ENCODE assay signal across 8 cellular contexts in the genomic region with DNA sequence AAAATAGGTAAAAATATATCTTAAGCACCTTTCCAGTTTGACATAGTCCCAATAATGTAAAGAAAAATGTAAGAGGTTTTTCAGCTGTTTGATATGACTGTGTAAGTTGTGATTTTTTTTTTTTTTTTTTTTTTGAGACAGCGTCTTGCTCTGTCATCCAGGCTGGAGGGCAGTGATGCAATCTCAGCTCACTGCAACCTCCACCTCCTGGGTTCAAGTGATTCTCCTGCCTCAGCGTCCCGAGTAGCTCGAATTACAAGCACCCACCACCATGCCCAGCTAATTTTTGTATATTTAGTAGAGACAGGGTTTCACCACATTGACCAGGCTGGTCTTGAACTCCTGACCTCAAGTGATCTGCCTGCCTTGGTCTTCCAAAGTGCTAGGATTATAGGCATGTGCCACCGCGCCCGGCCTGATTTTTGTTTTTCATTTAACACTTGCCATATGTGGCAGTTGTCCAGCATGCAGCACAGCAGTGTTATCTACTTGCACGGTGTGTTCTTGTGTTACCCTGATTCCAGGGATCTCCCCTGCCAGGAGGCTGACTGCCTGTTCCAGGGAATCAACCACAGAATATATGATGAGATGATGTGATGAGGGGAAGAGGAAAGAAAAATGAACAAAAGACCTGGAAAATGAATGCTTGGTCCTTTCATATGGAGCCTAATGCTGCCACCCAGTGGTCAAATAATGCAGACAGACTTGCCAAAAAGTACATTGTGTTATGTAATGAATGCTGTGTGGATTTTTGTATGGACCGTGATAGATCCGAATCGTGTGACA.
A peak's percentile ranks its signal among the peaks of the same experiment; 100 is the strongest.
DNase-seq lines count a peak whose midpoint lies in the region; ATAC-seq, FAIRE-seq and TF ChIP-seq lines count a peak whose summit lies in the region.

No MANE protein-coding gene starts in this region.

- no peaks in the 10 kb centered on the region for H3K27me3 Mint-ChIP-seq in WTC11 (ENCODE audit: low read depth)

- DNase-seq in DMS153 treated with DMSO at 0.1 percent for 48 hours (lab: John Stamatoyannopoulos, UW; ENCODE audit: unreplicated experiment) (peak; percentile 68), NCI-H2196 treated with DMSO at 0.1 percent for 48 hours (lab: John Stamatoyannopoulos, UW; ENCODE audit: unreplicated experiment) (peak; percentile 73), WTC11 (ENCODE audit: low spot score) (peak; percentile 64), left lobe of liver (ENCODE audit: low spot score) (no peak)
- DNase-seq in stimulated activated CD4-positive, alpha-beta T cell treated with anti-CD3 and anti-CD28 coated beads, Interleukin-4, amount 100 ng/mL, for 4 hours, result peak; percentile 29 to 48

- no peaks in the 10 kb centered on the region for H3K9me3 Mint-ChIP-seq in WTC11

- POLR2A ChIA-PET in WTC11 (lab: Charles Lee), result interaction anchor here (0.7 kb wide), 1 partner anchor 92 kb away, joined by 4 read pairs; no protein-coding TSS in a partner anchor

- peaks cover 9% of the 10 kb centered on the region for H3K36me3 Mint-ChIP-seq in WTC11

- peak; percentile 71 for TF ChIP-seq CTCF in WTC11 (IDR thresholded peaks at IDR 0.05)

- H3K27ac Mint-ChIP-seq in WTC11, result no peak overlapping the region

- no peak overlapping the region for H3K4me3 Mint-ChIP-seq in WTC11

- peaks cover 7% of the 10 kb centered on the region for H3K4me1 Mint-ChIP-seq in WTC11

- CTCF ChIA-PET in WTC11 (lab: Charles Lee), result interaction anchor here (0.6 to 1.7 kb wide), 11 partner anchors 18 to 864 kb away, joined by 3 to 8 read pairs (median 4); no protein-coding TSS in a partner anchor

- peak; percentile 41 for FAIRE-seq in colon (lab: Jason Lieb, UNC)

- ATAC-seq in HG02678 (IDR thresholded peaks at IDR 0.05; ENCODE audit: unreplicated experiment) (peak; percentile 68), WTC11 (peak; percentile 68), left lobe of liver (peak; percentile 95), HG03457 (IDR thresholded peaks at IDR 0.05; ENCODE audit: unreplicated experiment) (no peak)

TF ChIP-seq in WTC11, 78 proteins besides CTCF, POLR2A, EP300 and RAD21:
- TF ChIP-seq, protein P1, sequence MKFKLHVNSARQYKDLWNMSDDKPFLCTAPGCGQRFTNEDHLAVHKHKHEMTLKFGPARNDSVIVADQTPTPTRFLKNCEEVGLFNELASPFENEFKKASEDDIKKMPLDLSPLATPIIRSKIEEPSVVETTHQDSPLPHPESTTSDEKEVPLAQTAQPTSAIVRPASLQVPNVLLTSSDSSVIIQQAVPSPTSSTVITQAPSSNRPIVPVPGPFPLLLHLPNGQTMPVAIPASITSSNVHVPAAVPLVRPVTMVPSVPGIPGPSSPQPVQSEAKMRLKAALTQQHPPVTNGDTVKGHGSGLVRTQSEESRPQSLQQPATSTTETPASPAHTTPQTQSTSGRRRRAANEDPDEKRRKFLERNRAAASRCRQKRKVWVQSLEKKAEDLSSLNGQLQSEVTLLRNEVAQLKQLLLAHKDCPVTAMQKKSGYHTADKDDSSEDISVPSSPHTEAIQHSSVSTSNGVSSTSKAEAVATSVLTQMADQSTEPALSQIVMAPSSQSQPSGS (CRISPR knock-in tag; IDR thresholded peaks at IDR 0.05; ENCODE audit: borderline replicate concordance, low read depth), result no peak
- TF ChIP-seq, protein P2, sequence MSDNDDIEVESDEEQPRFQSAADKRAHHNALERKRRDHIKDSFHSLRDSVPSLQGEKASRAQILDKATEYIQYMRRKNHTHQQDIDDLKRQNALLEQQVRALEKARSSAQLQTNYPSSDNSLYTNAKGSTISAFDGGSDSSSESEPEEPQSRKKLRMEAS (CRISPR knock-in tag; IDR thresholded peaks at IDR 0.05), result 0 out of 2 replicates have a peak, but pooled peaks have one; percentile 13
